ENCODE assay signal across 1 cellular context in genomic region chr5:150357326-150358260, GRCh38.
TF ChIP-seq lines count a peak whose summit lies in the region.

Gene TCOF1 (plus strand): TSS chr5:150357697. CDS start chr5:150357747, 50 bp downstream.

TF ChIP-seq in HEK293, 187 proteins besides CTCF, POLR2A, EP300 and RAD21 (continued from another document):
- TF ChIP-seq ZBTB11 (tag by site-specific recombination; conservative IDR thresholded peaks at IDR 0.05; ENCODE audit: low read depth) (peak; percentile 95), ZBTB17 (tag by site-specific recombination; IDR thresholded peaks at IDR 0.05) (peak; percentile 73)
